Comparison of ENCODE assay signal across 8 cellular contexts in the genomic region with DNA sequence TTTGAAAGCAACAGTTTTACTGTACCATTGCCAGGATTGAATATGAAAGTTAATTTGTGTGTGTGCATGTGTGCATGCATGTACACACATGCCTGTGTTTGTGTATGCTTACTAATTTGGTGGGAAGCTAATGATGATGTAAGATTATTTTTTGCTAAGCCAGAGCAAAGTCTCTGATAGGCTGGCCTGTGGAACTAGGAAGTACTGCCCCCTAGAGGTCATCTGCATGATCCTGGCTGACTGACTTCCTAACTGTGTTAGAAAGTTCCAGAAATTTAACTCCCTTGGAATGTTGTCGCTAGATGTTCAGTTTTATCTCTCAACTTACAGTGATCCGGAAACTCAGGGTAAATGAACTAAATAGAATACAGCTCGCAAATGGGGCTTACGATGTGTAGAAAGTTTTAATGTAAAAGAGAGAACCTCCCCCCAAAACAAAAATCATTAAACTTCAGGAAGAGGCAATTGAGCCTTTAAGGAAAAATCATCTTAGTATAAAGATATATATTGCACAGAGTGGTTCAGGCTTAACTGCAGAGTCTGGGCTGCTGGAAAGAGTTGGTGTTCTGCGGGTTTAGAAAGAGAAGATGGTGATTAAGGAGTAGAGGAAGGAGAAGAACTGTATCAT. TPM values are rescaled to one million over a fixed set of nuclear protein-coding genes. Genes with fewer than 3 reads are reported as not detected.
DNase-seq lines count a peak whose midpoint lies in the region; FAIRE-seq and TF ChIP-seq lines count a peak whose summit lies in the region.

No MANE protein-coding gene starts in this region.

- TF ChIP-seq CTCF in astrocyte of the spinal cord (IDR thresholded peaks at IDR 0.05; ENCODE audit: low read depth, low read length), result peak; percentile 60

- FAIRE-seq in H54 (lab: Jason Lieb, UNC) (peak; percentile 58), RCC 7860 (lab: Jason Lieb, UNC) (no peak)

- no peak for TF ChIP-seq POLR2A in H54 (IDR thresholded peaks at IDR 0.05; ENCODE audit: low read depth, low read length)

- H3K4me3 ChIP-seq in astrocyte of the spinal cord (ENCODE audit: low read depth, low read length), result no peak overlapping the region

- in situ Hi-C loops in SK-MEL-5 (cut with HindIII; ENCODE audit: low pct_unique_long_range_greater_than_20kb, low sequenced_read_pairs) (no loop called here), astrocyte of the spinal cord (cut with HindIII; ENCODE audit: low sequenced_read_pairs) (no loop called here)

- peak; percentile 70 for DNase-seq in DMS53 (lab: John Stamatoyannopoulos, UW)
- DNase-seq in H54 (ENCODE audit: insufficient read length, low spot score), result no peak
- peak; percentile 53 for DNase-seq in SK-MEL-5 (ENCODE audit: low read depth, low spot score)
- DNase-seq in astrocyte of the spinal cord (ENCODE audit: low read depth, low spot score), result peak; percentile 25
- DNase-seq in iris pigment epithelial cell (ENCODE audit: low read depth), result peak; percentile 41
- DNase-seq in stimulated activated CD4-positive, alpha-beta T cell treated with anti-CD3 and anti-CD28 coated beads, TNF-alpha, amount 100 ng/mL, for 1 hour (ENCODE audit: low read depth in 3 of 3, low spot score in 1 of 3), result peak; percentile 7 to 28 (median 15)
- DNase-seq in RCC 7860 (ENCODE audit: low spot score), result no peak
- no peak for DNase-seq in DMS114 treated with DMSO at 0.1 percent for 48 hours (lab: John Stamatoyannopoulos, UW; ENCODE audit: unreplicated experiment)

RNA-seq across cellular contexts. Expression of gene SLC38A1, which starts 34.3 kb away (rescaled TPM):
- total RNA-seq in SK-MEL-5 (2014; rRNA removed; shearing (Covaris generic)), result 3.1 and 3.5 TPM in 2 replicates
- 2.4 and 3.3 TPM in 2 replicates for polyA plus RNA-seq in SK-MEL-5 (2015; cell fraction: cytosol; rRNA removed)
- 2.9 and 3.7 TPM in 2 replicates for polyA plus RNA-seq in SK-MEL-5 (2015; cell fraction: nucleus; rRNA removed)

Comparison
In these comparisons a context has a peak if more than half of its experiments do, and no peak if none do; other contexts are left out.
1. DNase-seq: peak in DMS53 (single experiment), SK-MEL-5 (single experiment), astrocyte of the spinal cord (single experiment), iris pigment epithelial cell (single experiment) and stimulated activated CD4-positive, alpha-beta T cell treated with anti-CD3 and anti-CD28 coated beads, TNF-alpha, amount 100 ng/mL, for 1 hour (3 of 3); none in H54 (single experiment), RCC 7860 (single experiment) and DMS114 treated with DMSO at 0.1 percent for 48 hours (single experiment).